Comparison of ENCODE assay signal across 28 cellular contexts in the genomic region with DNA sequence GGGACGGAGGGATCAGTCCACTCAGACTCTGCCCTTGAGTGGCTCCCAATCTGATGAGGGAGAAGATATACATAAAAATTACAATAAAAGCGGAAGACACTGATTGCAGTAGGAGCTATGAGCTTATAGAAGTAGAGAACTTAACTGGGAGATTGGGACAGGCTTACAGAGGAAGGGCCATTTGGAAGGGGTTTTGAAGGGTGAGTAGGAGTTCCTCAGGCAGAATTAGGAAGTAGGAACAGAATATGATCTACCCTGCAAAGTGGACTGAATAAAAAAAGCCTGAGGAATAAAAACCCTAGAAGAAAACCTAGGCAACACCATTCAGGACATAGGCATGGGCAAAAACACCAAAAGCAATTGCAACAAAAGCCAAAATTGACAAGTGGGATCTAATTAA.
"Had no signal": no experiment of that assay in that cellular context is flagged by ENCODE, and none has a peak within 500 bp of the region (broad histone marks: within the 10 kb centered on the region; RNA-seq: fewer than 3 reads in every experiment).

No MANE protein-coding gene starts in this region.

- H3K9me3 ChIP-seq: body of pancreas, colonic mucosa, esophagus squamous epithelium, spleen, testis, transverse colon had no signal

- H3K27me3 ChIP-seq: body of pancreas, cardiac muscle cell, colonic mucosa, esophagus squamous epithelium, spleen, testis, transverse colon had no signal

- H3K27ac Mint-ChIP-seq: activated naive CD8-positive, alpha-beta T cell; naive thymus-derived CD4-positive, alpha-beta T cell; T-helper 1 cell treated with Interleukin-12 subunit alpha and Interleukin-12 subunit beta and Interleukin-4 antibody, amounts not matched to agents 30 μg/mL and 1 μg/mL, for 36 hours had no signal

- H3K9me3 Mint-ChIP-seq: neural crest cell; T-helper 1 cell treated with Interleukin-12 subunit alpha and Interleukin-12 subunit beta and Interleukin-4 antibody, amounts not matched to agents 30 μg/mL and 1 μg/mL, for 36 hours had no signal

- H3K4me3 Mint-ChIP-seq: activated naive CD8-positive, alpha-beta T cell; naive thymus-derived CD4-positive, alpha-beta T cell; neural crest cell; T-helper 1 cell treated with Interleukin-12 subunit alpha and Interleukin-12 subunit beta and Interleukin-4 antibody, amounts not matched to agents 30 μg/mL and 1 μg/mL, for 36 hours had no signal

- H3K36me3 Mint-ChIP-seq: activated naive CD8-positive, alpha-beta T cell; naive thymus-derived CD4-positive, alpha-beta T cell had no signal

- H3K27me3 Mint-ChIP-seq: activated naive CD8-positive, alpha-beta T cell had no signal

- H3K27ac ChIP-seq: body of pancreas, cardiac muscle cell, colonic mucosa, epithelial cell of prostate, esophagus squamous epithelium, spleen, testis, transverse colon, VCaP had no signal

- H3K4me3 ChIP-seq: body of pancreas, cardiac muscle cell, colonic mucosa, esophagus squamous epithelium, spleen, testis, transverse colon had no signal

- H3K36me3 ChIP-seq: cardiac muscle cell, colonic mucosa, esophagus squamous epithelium, spleen, transverse colon had no signal

- DNase-seq: activated CD4-positive, alpha-beta T cell treated with anti-CD3 and anti-CD28 coated beads for 4 hours; activated CD4-positive, alpha-beta T cell treated with anti-CD3 and anti-CD28 coated beads, Interleukin-2, amount 50 U/mL, for 4 hours; activated effector memory CD4-positive, alpha-beta T cell treated with Interleukin-2 at 50 U/mL for 16 hours; activated naive CD4-positive, alpha-beta T cell treated with Interleukin-2 at 50 U/mL for 16 hours; activated T-cell treated with anti-CD3 and anti-CD28 coated beads for 4 hours; anterior cingulate cortex; body of pancreas; cerebellar nuclear complex; colonic mucosa; effector CD8-positive, alpha-beta T cell; esophagus squamous epithelium; foreskin melanocyte; mammary epithelial cell; midbrain; naive thymus-derived CD4-positive, alpha-beta T cell; stimulated activated naive CD8-positive, alpha-beta T cell treated with anti-CD3 and anti-CD28 coated beads, Interleukin-15, Interleukin-2, amounts not matched to agents 100 U/mL and 50 U/mL, for 24 hours; T-helper 9 cell; testis; transverse colon had no signal

- ATAC-seq: body of pancreas; left ventricle myocardium superior; naive thymus-derived CD4-positive, alpha-beta T cell; right cardiac atrium; stimulated activated naive CD8-positive, alpha-beta T cell treated with anti-CD3 and anti-CD28 coated beads, Interleukin-15, Interleukin-2, amounts not matched to agents 100 U/mL and 50 U/mL, for 24 hours had no signal

- H3K4me1 Mint-ChIP-seq: naive thymus-derived CD4-positive, alpha-beta T cell had no signal
